15 cellular contexts compared by ENCODE assay signal in genomic region chr6:121441477-121441876, GRCh38. TPM values are rescaled to one million over a fixed set of nuclear protein-coding genes. Genes with fewer than 3 reads are reported as not detected.
DNase-seq lines count a peak whose midpoint lies in the region; ATAC-seq and TF ChIP-seq lines count a peak whose summit lies in the region.
"Had no signal": no experiment of that assay in that cellular context is flagged by ENCODE, and none has a peak within 500 bp of the region (broad histone marks: within the 10 kb centered on the region; RNA-seq: fewer than 3 reads in every experiment).

No MANE protein-coding gene starts in this region.

- H3K4me2 ChIP-seq in neural progenitor cell, result peak overlapping the region; percentile 60

- H3K4me3 Mint-ChIP-seq in endodermal cell (peak overlapping the region; percentile 93), neural progenitor cell (no peak overlapping the region)
- H3K4me3 Mint-ChIP-seq: dendritic cell treated with granulocyte-macrophage colony-stimulating factor and Interleukin-4, amounts not matched to agents 40 ng/mL and 50 ng/mL, for 4 days had no signal

- H3K4me1 ChIP-seq in right atrium auricular region (peaks cover 0 to 48% of the 10 kb centered on the region in 2 donors), endodermal cell (ENCODE audit: control insufficient read depth, insufficient read depth, low read length) (peaks cover 5% of the 10 kb centered on the region), neural progenitor cell (peaks cover 43% of the 10 kb centered on the region)

- intact Hi-C loops in cardiac septum (cut with DNase I), result no loop called here

- no peak overlapping the region for H3K27ac Mint-ChIP-seq in endodermal cell
- H3K27ac Mint-ChIP-seq in neural progenitor cell, result no peak overlapping the region
- H3K27ac Mint-ChIP-seq: dendritic cell treated with granulocyte-macrophage colony-stimulating factor and Interleukin-4, amounts not matched to agents 40 ng/mL and 50 ng/mL, for 4 days had no signal

- peaks cover 100% of the 10 kb centered on the region for H3K79me2 ChIP-seq in neural progenitor cell (ENCODE audit: low read depth)

- no peak for DNase-seq in right atrium auricular region (ENCODE audit: low spot score)
- no peak for DNase-seq in cardiac septum (ENCODE audit: low spot score)
- DNase-seq in endodermal cell, result no peak
- no peak for DNase-seq in neural progenitor cell (ENCODE audit: low spot score)
- DNase-seq in cerebellum (ENCODE audit: low spot score), result no peak
- DNase-seq in NCI-H2171 treated with DMSO at 0.1 percent for 48 hours (lab: John Stamatoyannopoulos, UW), result no peak
- DNase-seq in NCI-H226, result no peak
- DNase-seq: activated CD4-positive, alpha-beta T cell treated with anti-CD3 and anti-CD28 coated beads, Interleukin-2, amount 50 U/mL, for 4 hours; activated T-cell treated with anti-CD3 and anti-CD28 coated beads, Interleukin-2, amount 50 U/mL, for 48 hours; Calu3; NCI-H1048; SIG-M5; stimulated activated CD8-positive, alpha-beta memory T cell treated with anti-CD3 and anti-CD28 coated beads, Interleukin-4, amount 100 ng/mL, for 48 hours had no signal

- no peaks in the 10 kb centered on the region for H3K27me3 ChIP-seq in right atrium auricular region
- no peaks in the 10 kb centered on the region for H3K27me3 ChIP-seq in endodermal cell (ENCODE audit: control insufficient read depth, insufficient read depth, low read length, poor library complexity, severe bottlenecking)
- no peaks in the 10 kb centered on the region for H3K27me3 ChIP-seq in neural progenitor cell

- H3K36me3 ChIP-seq in right atrium auricular region, result peaks cover 15% of the 10 kb centered on the region
- peaks cover 59% of the 10 kb centered on the region for H3K36me3 ChIP-seq in endodermal cell (ENCODE audit: control insufficient read depth, insufficient read depth, low read length)
- peaks cover 21% of the 10 kb centered on the region for H3K36me3 ChIP-seq in neural progenitor cell

- peak overlapping the region; percentile 21 to 32 for H3K4me3 ChIP-seq in right atrium auricular region
- H3K4me3 ChIP-seq in endodermal cell (ENCODE audit: low read length), result peak overlapping the region; percentile 70
- H3K4me3 ChIP-seq in neural progenitor cell, result peak overlapping the region; percentile 24

- H3K27ac ChIP-seq in right atrium auricular region (peak overlapping the region; percentile 90 to 95), endodermal cell (ENCODE audit: low read depth, low read length) (no peak overlapping the region), neural progenitor cell (no peak overlapping the region)

- H3K9ac ChIP-seq in endodermal cell (ENCODE audit: extremely low read depth, low read length, poor library complexity, severe bottlenecking), result no peak overlapping the region
- no peak overlapping the region for H3K9ac ChIP-seq in neural progenitor cell

- H2AFZ ChIP-seq in neural progenitor cell (replicated peaks), result no peak overlapping the region

- H3K27me3 Mint-ChIP-seq in endodermal cell (ENCODE audit: insufficient read depth) (no peaks in the 10 kb centered on the region), neural progenitor cell (ENCODE audit: insufficient read depth, low read depth) (peaks cover 10% of the 10 kb centered on the region)

- TF ChIP-seq CTCF in right atrium auricular region (IDR thresholded peaks at IDR 0.05), result no peak
- no peak for TF ChIP-seq CTCF in endodermal cell (conservative IDR thresholded peaks at IDR 0.05)
- TF ChIP-seq CTCF in neural progenitor cell (IDR thresholded peaks at IDR 0.05), result no peak

- ATAC-seq in GM18861 (IDR thresholded peaks at IDR 0.05; ENCODE audit: unreplicated experiment), result no peak

- no peaks in the 10 kb centered on the region for H3K9me3 Mint-ChIP-seq in endodermal cell
- H3K9me3 Mint-ChIP-seq in neural progenitor cell, result peaks cover 39% of the 10 kb centered on the region
- H3K9me3 Mint-ChIP-seq: dendritic cell treated with granulocyte-macrophage colony-stimulating factor and Interleukin-4, amounts not matched to agents 40 ng/mL and 50 ng/mL, for 4 days had no signal

- H3F3A ChIP-seq in neural progenitor cell (ENCODE audit: low read depth), result peaks cover 57% of the 10 kb centered on the region

- H3K36me3 Mint-ChIP-seq in endodermal cell (ENCODE audit: low read depth) (peaks cover 83% of the 10 kb centered on the region), neural progenitor cell (peaks cover 60% of the 10 kb centered on the region)

- no peaks in the 10 kb centered on the region for H3K9me3 ChIP-seq in right atrium auricular region
- H3K9me3 ChIP-seq in endodermal cell (ENCODE audit: control insufficient read depth, low read length), result no peaks in the 10 kb centered on the region
- H3K9me3 ChIP-seq in neural progenitor cell (ENCODE audit: low read depth), result no peaks in the 10 kb centered on the region

- H3K4me1 Mint-ChIP-seq in endodermal cell, result peaks cover 53% of the 10 kb centered on the region
- peaks cover 29% of the 10 kb centered on the region for H3K4me1 Mint-ChIP-seq in neural progenitor cell

- H4K20me1 ChIP-seq in neural progenitor cell (ENCODE audit: low read depth), result peaks cover 97% of the 10 kb centered on the region

- WGBS in endodermal cell (ENCODE audit: insufficient coverage in 1 of 2, insufficient read length in 1 of 2), 2 experiments, result 78 to 79% methylated on average over 4 of the region's 4 CpGs

RNA-seq across cellular contexts. Expression of gene GJA1, which starts 6.0 kb away (rescaled TPM):
- total RNA-seq in right atrium auricular region (100 to 1,000 TPM; 122 to 235 TPM), cardiac septum (268 TPM), endodermal cell (1,000 to 10,000 TPM in 1 of 2 donors, 100 to 1,000 TPM in 1; 706 to 1,121 TPM), neural progenitor cell (ENCODE audit: low replicate concordance) (498 and 622 TPM in 2 replicates), cerebellum (82.9 TPM)
- 507 TPM for polyA plus RNA-seq in endodermal cell (2013, experiment 1 of 2)
- 485 TPM for polyA plus RNA-seq in endodermal cell (2013, experiment 2 of 2)

Comparison
In these comparisons a context has a peak if more than half of its experiments do, and no peak if none do; other contexts are left out.
1. H3K27ac ChIP-seq: peak in right atrium auricular region (2 of 2); none in endodermal cell (single experiment) and neural progenitor cell (single experiment).
2. Peak in every context shown above with its lines, with median percentiles within 50 percentile points of each other: H3K4me3 ChIP-seq.